ENCODE assay signal across 8 cellular contexts in genomic region chr2:187138240-187138639, GRCh38.
A peak's percentile ranks its signal among the peaks of the same experiment; 100 is the strongest.
DNase-seq lines count a peak whose midpoint lies in the region; ATAC-seq lines count a peak whose summit lies in the region.

No MANE protein-coding gene starts in this region.

- no peak for ATAC-seq in HG03097 (IDR thresholded peaks at IDR 0.05; ENCODE audit: low FRiP score, unreplicated experiment)

- DNase-seq in SIG-M5 treated with dmso at 0.1 percent for 504 hours (lab: John Stamatoyannopoulos, UW; ENCODE audit: unreplicated experiment): peak; percentile 44
- no peak for DNase-seq in SIG-M5 (lab: John Stamatoyannopoulos, UW)
- DNase-seq in Kasumi-1 (lab: John Stamatoyannopoulos, UW): peak; percentile 17 to 36
- DNase-seq in dedifferentiated amniotic fluid mesenchymal stem cell (ENCODE audit: extremely low spot score): peak; percentile 66
- peak; percentile 44 for DNase-seq in mucosa of gallbladder (ENCODE audit: low spot score)
- no peak for DNase-seq in amygdala (lab: John Stamatoyannopoulos, UW)
- DNase-seq in activated CD4-positive, CD25-positive, alpha-beta regulatory T cell (lab: John Stamatoyannopoulos, UW): no peak

Comparison
In these comparisons a context has a peak if more than half of its experiments do, and no peak if none do; other contexts are left out.
1. DNase-seq: peak in SIG-M5 treated with dmso at 0.1 percent for 504 hours (single experiment), Kasumi-1 (2 of 2), dedifferentiated amniotic fluid mesenchymal stem cell (single experiment) and mucosa of gallbladder (single experiment); none in SIG-M5 (single experiment), amygdala (0 of 56) and activated CD4-positive, CD25-positive, alpha-beta regulatory T cell (0 of 4).